19 cellular contexts compared by ENCODE assay signal in genomic region chr7:82110146-82110823, GRCh38.
A peak's percentile ranks its signal among the peaks of the same experiment; 100 is the strongest.
DNase-seq lines count a peak whose midpoint lies in the region; ATAC-seq and TF ChIP-seq lines count a peak whose summit lies in the region.
"Had no signal": no experiment of that assay in that cellular context is flagged by ENCODE, and none has a peak within 500 bp of the region (broad histone marks: within the 10 kb centered on the region; RNA-seq: fewer than 3 reads in every experiment).

No MANE protein-coding gene starts in this region.

- H3K9me2 ChIP-seq in GM23338 (ENCODE audit: insufficient read depth) (no peaks in the 10 kb centered on the region), PC-3 (replicated peaks; ENCODE audit: low read length) (no peaks in the 10 kb centered on the region; the same call in 1 of the 2 replicates)

- ATAC-seq in GM23338 = peak; percentile 78
- ATAC-seq in PC-3 = no peak
- no peak for ATAC-seq in HG03135 (IDR thresholded peaks at IDR 0.05; ENCODE audit: unreplicated experiment)
- ATAC-seq: left lung, mucosa of descending colon had no signal

- POLR2A ChIA-PET in PC-3 (lab: Charles Lee; ENCODE audit: unreplicated experiment) = no interaction called here

- no peak overlapping the region for H3K4me3 ChIP-seq in GM23338
- H3K4me3 ChIP-seq in PC-3 (ENCODE audit: low read length) = no peak overlapping the region
- no peak overlapping the region for H3K4me3 ChIP-seq in tibial artery
- H3K4me3 ChIP-seq: left lung, mucosa of descending colon, skin epidermis, thoracic aorta had no signal

- H3K27ac Mint-ChIP-seq in GM23338 (peak overlapping the region; percentile 39; the same call in 1 of the 2 replicates), Calu3 (ENCODE audit: unreplicated experiment) (no peak overlapping the region)
- H3K27ac Mint-ChIP-seq: activated naive CD8-positive, alpha-beta T cell had no signal

- H3K27me3 ChIP-seq in GM23338 (ENCODE audit: insufficient read depth) (no peaks in the 10 kb centered on the region), PC-3 (ENCODE audit: low read length) (no peaks in the 10 kb centered on the region), tibial artery (no peaks in the 10 kb centered on the region)
- H3K27me3 ChIP-seq: left lung had no signal

- no peak overlapping the region for H2AFZ ChIP-seq in GM23338
- H2AFZ ChIP-seq in PC-3 (ENCODE audit: low read length) = no peak overlapping the region

- H3K4me3 Mint-ChIP-seq in GM23338 (no peak overlapping the region), Calu3 (ENCODE audit: low read depth, unreplicated experiment) (no peak overlapping the region)
- H3K4me3 Mint-ChIP-seq: activated naive CD8-positive, alpha-beta T cell had no signal

- CTCF ChIA-PET in PC-3 (lab: Charles Lee) (no interaction called here), Calu3 (lab: Charles Lee) (no interaction called here)

- H3K4me1 ChIP-seq in GM23338 (ENCODE audit: insufficient read depth) (no peaks in the 10 kb centered on the region), PC-3 (ENCODE audit: insufficient read depth, low read length) (peaks cover 16% of the 10 kb centered on the region), tibial artery (no peaks in the 10 kb centered on the region)
- H3K4me1 ChIP-seq: left lung had no signal

- H3K27ac ChIP-seq in GM23338 (ENCODE audit: low read depth) (no peak overlapping the region), PC-3 (ENCODE audit: low read length) (peak overlapping the region; percentile 67), tibial artery (no peak overlapping the region)
- H3K27ac ChIP-seq: left lung, thoracic aorta had no signal

- H3K4me1 Mint-ChIP-seq in GM23338 = peaks cover 22% of the 10 kb centered on the region
- no peaks in the 10 kb centered on the region for H3K4me1 Mint-ChIP-seq in Calu3 (ENCODE audit: low read depth, unreplicated experiment)

- no peak for DNase-seq in GM23338 (ENCODE audit: low spot score)
- DNase-seq in NCI-H1417 treated with DMSO at 0.1 percent for 48 hours (lab: John Stamatoyannopoulos, UW) = peak; percentile 80
- no peak for DNase-seq in PC-3
- DNase-seq in iPS-NIHi7 (ENCODE audit: extremely low spot score) = peak; percentile 16
- no peak for DNase-seq in Calu3
- no peak for DNase-seq in islet precursor cell
- no peak for DNase-seq in tibial artery
- DNase-seq: activated CD4-positive, alpha-beta T cell treated with anti-CD3 and anti-CD28 coated beads for 4 hours; head of caudate nucleus; left lung; mucosa of descending colon; NCI-H774; SIG-M5; stimulated activated naive CD4-positive, alpha-beta T cell; T-helper 1 cell had no signal

- no peaks in the 10 kb centered on the region for H3K79me2 ChIP-seq in GM23338 (replicated peaks; ENCODE audit: insufficient read depth)
- H3K79me2 ChIP-seq in PC-3 (ENCODE audit: low read length) = no peaks in the 10 kb centered on the region

- H3K9me3 Mint-ChIP-seq in GM23338 = no peaks in the 10 kb centered on the region
- H3K9me3 Mint-ChIP-seq in Calu3 (ENCODE audit: low read depth, unreplicated experiment) = no peaks in the 10 kb centered on the region

- BruUV-seq in PC-3 (replicated peaks; lab: Mats Ljungman, UMichigan) (no TSS peak), Calu3 (replicated peaks; lab: Mats Ljungman, UMichigan) (no TSS peak)

- no peaks in the 10 kb centered on the region for H3K36me3 ChIP-seq in GM23338 (ENCODE audit: insufficient read depth)
- no peaks in the 10 kb centered on the region for H3K36me3 ChIP-seq in PC-3 (ENCODE audit: low read depth, low read length)
- H3K36me3 ChIP-seq in tibial artery = no peaks in the 10 kb centered on the region
- H3K36me3 ChIP-seq: left lung, thoracic aorta had no signal

- no peaks in the 10 kb centered on the region for H3K36me3 Mint-ChIP-seq in GM23338 (ENCODE audit: low read depth)
- H3K36me3 Mint-ChIP-seq in Calu3 (ENCODE audit: insufficient read depth, unreplicated experiment) = no peaks in the 10 kb centered on the region
- H3K36me3 Mint-ChIP-seq: activated naive CD8-positive, alpha-beta T cell had no signal

- no peaks in the 10 kb centered on the region for H3F3A ChIP-seq in GM23338 (replicated peaks; ENCODE audit: low read depth)
- no peaks in the 10 kb centered on the region for H3F3A ChIP-seq in PC-3 (ENCODE audit: low read length, unreplicated experiment)

- H4K20me1 ChIP-seq in GM23338 (replicated peaks; ENCODE audit: insufficient read depth) (no peaks in the 10 kb centered on the region), PC-3 (ENCODE audit: low read length) (no peaks in the 10 kb centered on the region)

- intact Hi-C loops in PC-3 (cut with micrococcal nuclease) = no loop called here
- intact Hi-C loops in Calu3 (cut with micrococcal nuclease; ENCODE audit: unreplicated experiment) = no loop called here
- intact Hi-C loops in tibial artery (cut with DNase I; ENCODE audit: low total_unique reads) = no loop called here

- H3K9ac ChIP-seq in PC-3 (ENCODE audit: low read length) = no peak overlapping the region; the same call in 1 of the 2 replicates

- no peaks in the 10 kb centered on the region for H3K9me3 ChIP-seq in PC-3 (ENCODE audit: low read length)
- no peaks in the 10 kb centered on the region for H3K9me3 ChIP-seq in tibial artery
- H3K9me3 ChIP-seq: left lung, mucosa of descending colon, thoracic aorta had no signal

- TF ChIP-seq CTCF in GM23338 (conservative IDR thresholded peaks at IDR 0.05; ENCODE audit: low read depth in 2 of 2) (no peak), PC-3 (conservative IDR thresholded peaks at IDR 0.05; ENCODE audit: low read depth, low read length) (no peak), Calu3 (IDR thresholded peaks at IDR 0.05; ENCODE audit: unreplicated experiment) (no peak), tibial artery (IDR thresholded peaks at IDR 0.05) (no peak)

- H3K4me2 ChIP-seq in GM23338 = no peak overlapping the region
- no peak overlapping the region for H3K4me2 ChIP-seq in PC-3 (ENCODE audit: low read length)

- no peaks in the 10 kb centered on the region for H3K27me3 Mint-ChIP-seq in GM23338 (ENCODE audit: insufficient read depth, low read depth, poor library complexity)
- H3K27me3 Mint-ChIP-seq in Calu3 (ENCODE audit: unreplicated experiment) = no peaks in the 10 kb centered on the region
- H3K27me3 Mint-ChIP-seq: activated naive CD8-positive, alpha-beta T cell had no signal

TF ChIP-seq in GM23338, 12 proteins besides CTCF, POLR2A, EP300 and RAD21 (continues in another document):
- TF ChIP-seq, protein P1, sequence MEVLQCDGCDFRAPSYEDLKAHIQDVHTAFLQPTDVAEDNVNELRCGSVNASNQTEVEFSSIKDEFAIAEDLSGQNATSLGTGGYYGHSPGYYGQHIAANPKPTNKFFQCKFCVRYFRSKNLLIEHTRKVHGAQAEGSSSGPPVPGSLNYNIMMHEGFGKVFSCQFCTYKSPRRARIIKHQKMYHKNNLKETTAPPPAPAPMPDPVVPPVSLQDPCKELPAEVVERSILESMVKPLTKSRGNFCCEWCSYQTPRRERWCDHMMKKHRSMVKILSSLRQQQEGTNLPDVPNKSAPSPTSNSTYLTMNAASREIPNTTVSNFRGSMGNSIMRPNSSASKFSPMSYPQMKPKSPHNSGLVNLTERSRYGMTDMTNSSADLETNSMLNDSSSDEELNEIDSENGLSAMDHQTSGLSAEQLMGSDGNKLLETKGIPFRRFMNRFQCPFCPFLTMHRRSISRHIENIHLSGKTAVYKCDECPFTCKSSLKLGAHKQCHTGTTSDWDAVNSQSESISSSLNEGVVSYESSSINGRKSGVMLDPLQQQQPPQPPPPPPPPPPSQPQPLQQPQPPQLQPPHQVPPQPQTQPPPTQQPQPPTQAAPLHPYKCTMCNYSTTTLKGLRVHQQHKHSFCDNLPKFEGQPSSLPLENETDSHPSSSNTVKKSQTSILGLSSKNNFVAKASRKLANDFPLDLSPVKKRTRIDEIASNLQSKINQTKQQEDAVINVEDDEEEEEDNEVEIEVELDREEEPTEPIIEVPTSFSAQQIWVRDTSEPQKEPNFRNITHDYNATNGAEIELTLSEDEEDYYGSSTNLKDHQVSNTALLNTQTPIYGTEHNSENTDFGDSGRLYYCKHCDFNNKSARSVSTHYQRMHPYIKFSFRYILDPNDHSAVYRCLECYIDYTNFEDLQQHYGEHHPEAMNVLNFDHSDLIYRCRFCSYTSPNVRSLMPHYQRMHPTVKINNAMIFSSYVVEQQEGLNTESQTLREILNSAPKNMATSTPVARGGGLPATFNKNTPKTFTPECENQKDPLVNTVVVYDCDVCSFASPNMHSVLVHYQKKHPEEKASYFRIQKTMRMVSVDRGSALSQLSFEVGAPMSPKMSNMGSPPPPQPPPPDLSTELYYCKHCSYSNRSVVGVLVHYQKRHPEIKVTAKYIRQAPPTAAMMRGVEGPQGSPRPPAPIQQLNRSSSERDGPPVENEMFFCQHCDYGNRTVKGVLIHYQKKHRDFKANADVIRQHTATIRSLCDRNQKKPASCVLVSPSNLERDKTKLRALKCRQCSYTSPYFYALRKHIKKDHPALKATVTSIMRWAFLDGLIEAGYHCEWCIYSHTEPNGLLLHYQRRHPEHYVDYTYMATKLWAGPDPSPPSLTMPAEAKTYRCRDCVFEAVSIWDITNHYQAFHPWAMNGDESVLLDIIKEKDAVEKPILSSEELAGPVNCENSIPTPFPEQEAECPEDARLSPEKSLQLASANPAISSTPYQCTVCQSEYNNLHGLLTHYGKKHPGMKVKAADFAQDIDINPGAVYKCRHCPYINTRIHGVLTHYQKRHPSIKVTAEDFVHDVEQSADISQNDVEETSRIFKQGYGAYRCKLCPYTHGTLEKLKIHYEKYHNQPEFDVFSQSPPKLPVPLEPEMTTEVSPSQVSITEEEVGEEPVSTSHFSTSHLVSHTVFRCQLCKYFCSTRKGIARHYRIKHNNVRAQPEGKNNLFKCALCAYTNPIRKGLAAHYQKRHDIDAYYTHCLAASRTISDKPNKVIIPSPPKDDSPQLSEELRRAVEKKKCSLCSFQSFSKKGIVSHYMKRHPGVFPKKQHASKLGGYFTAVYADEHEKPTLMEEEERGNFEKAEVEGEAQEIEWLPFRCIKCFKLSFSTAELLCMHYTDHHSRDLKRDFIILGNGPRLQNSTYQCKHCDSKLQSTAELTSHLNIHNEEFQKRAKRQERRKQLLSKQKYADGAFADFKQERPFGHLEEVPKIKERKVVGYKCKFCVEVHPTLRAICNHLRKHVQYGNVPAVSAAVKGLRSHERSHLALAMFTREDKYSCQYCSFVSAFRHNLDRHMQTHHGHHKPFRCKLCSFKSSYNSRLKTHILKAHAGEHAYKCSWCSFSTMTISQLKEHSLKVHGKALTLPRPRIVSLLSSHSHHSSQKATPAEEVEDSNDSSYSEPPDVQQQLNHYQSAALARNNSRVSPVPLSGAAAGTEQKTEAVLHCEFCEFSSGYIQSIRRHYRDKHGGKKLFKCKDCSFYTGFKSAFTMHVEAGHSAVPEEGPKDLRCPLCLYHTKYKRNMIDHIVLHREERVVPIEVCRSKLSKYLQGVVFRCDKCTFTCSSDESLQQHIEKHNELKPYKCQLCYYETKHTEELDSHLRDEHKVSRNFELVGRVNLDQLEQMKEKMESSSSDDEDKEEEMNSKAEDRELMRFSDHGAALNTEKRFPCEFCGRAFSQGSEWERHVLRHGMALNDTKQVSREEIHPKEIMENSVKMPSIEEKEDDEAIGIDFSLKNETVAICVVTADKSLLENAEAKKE (CRISPR knock-in tag; IDR thresholded peaks at IDR 0.05) = no peak

Comparison
In these comparisons a context has a peak if more than half of its experiments do, and no peak if none do; other contexts are left out.
1. DNase-seq: peak in NCI-H1417 treated with DMSO at 0.1 percent for 48 hours (single experiment) and iPS-NIHi7 (single experiment); none in GM23338 (single experiment), PC-3 (single experiment), Calu3 (single experiment), islet precursor cell (single experiment) and tibial artery (0 of 2).